Comparison of ENCODE assay signal across 1 cellular context in the genomic region with DNA sequence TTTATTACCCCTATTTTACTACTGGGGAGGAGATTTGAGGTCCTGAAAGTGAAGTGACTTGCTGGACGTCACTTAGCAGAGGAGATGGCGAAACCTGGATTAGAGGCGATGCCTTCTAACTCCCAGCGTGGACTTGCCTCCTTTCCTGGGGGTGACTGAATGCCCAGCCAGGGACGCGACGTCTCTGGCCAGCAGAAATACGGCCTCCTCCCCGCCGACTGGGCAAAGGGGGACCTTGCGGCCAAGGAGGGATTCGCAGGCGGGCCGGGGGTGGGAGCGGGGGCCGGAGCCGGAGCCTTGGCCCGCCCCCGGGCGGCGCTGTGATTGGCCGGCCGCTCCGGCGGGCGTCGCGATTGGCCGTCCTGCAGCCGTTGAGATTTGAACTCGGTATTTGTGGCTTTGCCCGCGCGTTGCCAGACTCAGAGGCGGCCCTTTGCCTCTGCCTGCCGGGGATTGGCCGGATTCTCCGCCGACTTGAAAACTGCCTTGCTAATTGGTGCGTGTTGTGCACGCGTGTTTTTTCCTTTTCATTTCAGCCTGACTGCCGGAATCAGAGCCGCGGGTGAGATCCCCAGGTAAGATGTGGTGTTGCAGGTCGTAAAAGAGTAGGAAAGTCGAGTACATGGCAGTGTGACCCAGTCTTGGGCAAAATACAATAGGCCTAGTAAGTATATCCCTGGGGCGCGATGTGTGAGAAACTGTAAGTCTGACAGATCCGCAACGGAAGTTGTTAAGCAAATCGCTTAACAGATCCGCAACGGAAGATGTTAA.
TF ChIP-seq lines count a peak whose summit lies in the region.

Gene NCAPD2 (plus strand): TSS at position 523 of the 771 bp plus-strand sequence. CDS start 997 bp downstream, outside the sequence.

TF ChIP-seq in HepG2, 621 proteins besides CTCF, POLR2A, EP300 and RAD21 (continued from another document):
- TF ChIP-seq, protein P1, sequence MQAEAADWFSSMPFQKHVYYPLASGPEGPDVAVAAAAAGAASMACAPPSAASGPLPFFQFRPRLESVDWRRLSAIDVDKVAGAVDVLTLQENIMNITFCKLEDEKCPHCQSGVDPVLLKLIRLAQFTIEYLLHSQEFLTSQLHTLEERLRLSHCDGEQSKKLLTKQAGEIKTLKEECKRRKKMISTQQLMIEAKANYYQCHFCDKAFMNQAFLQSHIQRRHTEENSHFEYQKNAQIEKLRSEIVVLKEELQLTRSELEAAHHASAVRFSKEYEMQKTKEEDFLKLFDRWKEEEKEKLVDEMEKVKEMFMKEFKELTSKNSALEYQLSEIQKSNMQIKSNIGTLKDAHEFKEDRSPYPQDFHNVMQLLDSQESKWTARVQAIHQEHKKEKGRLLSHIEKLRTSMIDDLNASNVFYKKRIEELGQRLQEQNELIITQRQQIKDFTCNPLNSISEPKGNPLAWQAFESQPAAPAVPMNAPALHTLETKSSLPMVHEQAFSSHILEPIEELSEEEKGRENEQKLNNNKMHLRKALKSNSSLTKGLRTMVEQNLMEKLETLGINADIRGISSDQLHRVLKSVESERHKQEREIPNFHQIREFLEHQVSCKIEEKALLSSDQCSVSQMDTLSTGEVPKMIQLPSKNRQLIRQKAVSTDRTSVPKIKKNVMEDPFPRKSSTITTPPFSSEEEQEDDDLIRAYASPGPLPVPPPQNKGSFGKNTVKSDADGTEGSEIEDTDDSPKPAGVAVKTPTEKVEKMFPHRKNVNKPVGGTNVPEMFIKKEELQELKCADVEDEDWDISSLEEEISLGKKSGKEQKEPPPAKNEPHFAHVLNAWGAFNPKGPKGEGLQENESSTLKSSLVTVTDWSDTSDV (CRISPR knock-in tag; IDR thresholded peaks at IDR 0.05) = no peak
- TF ChIP-seq MAFK (conservative IDR thresholded peaks at IDR 0.05 in 1 of 2, IDR thresholded peaks at IDR 0.05 in 1 of 2; ENCODE audit: low read length in 2 of 2) = no peak
- TF ChIP-seq ZKSCAN1 (IDR thresholded peaks at IDR 0.05; ENCODE audit: low read length) = no peak
- no peak for TF ChIP-seq ZNF556 (CRISPR knock-in tag; IDR thresholded peaks at IDR 0.05; ENCODE audit: borderline replicate concordance)
- TF ChIP-seq REXO4 (CRISPR knock-in tag; IDR thresholded peaks at IDR 0.05; ENCODE audit: borderline replicate concordance) = no peak
- TF ChIP-seq ZNF446 (CRISPR knock-in tag; IDR thresholded peaks at IDR 0.05) = no peak
- TF ChIP-seq CBX1 (IDR thresholded peaks at IDR 0.05; ENCODE audit: low read depth) = no peak
- no peak for TF ChIP-seq ZNF792 (CRISPR knock-in tag; IDR thresholded peaks at IDR 0.05)
- TF ChIP-seq NFATC3 (CRISPR knock-in tag; IDR thresholded peaks at IDR 0.05) = 0 out of 2 replicates have a peak, but pooled peaks have one; percentile 9
- TF ChIP-seq ZNF121 (CRISPR knock-in tag; IDR thresholded peaks at IDR 0.05) = no peak
- TF ChIP-seq, protein P2, sequence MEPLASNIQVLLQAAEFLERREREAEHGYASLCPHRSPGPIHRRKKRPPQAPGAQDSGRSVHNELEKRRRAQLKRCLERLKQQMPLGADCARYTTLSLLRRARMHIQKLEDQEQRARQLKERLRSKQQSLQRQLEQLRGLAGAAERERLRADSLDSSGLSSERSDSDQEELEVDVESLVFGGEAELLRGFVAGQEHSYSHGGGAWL (CRISPR knock-in tag; IDR thresholded peaks at IDR 0.05) = no peak
- TF ChIP-seq SRSF9 (IDR thresholded peaks at IDR 0.05; ENCODE audit: borderline replicate concordance, insufficient read depth, low read depth, low read length, poor library complexity, severe bottlenecking) = no peak
- TF ChIP-seq KDM3A (CRISPR knock-in tag; IDR thresholded peaks at IDR 0.05; ENCODE audit: low read depth) = peak; percentile 8; the same call in 1 of the 2 replicates
- no peak; the same call in 1 of the 2 replicates for TF ChIP-seq ARNT2 (CRISPR knock-in tag; IDR thresholded peaks at IDR 0.05; ENCODE audit: low read depth)
- TF ChIP-seq RNF2 (conservative IDR thresholded peaks at IDR 0.05; ENCODE audit: low read depth) = no peak
- 0 out of 2 replicates have a peak, but pooled peaks have one; percentile 30 for TF ChIP-seq ARHGAP35 (CRISPR knock-in tag; IDR thresholded peaks at IDR 0.05; ENCODE audit: borderline replicate concordance)
- peak; percentile 86 for TF ChIP-seq NFYB (CRISPR knock-in tag; IDR thresholded peaks at IDR 0.05)
- 0 out of 2 replicates have a peak, but pooled peaks have one; percentile 17 for TF ChIP-seq YEATS2 (CRISPR knock-in tag; IDR thresholded peaks at IDR 0.05; ENCODE audit: borderline replicate concordance)
- no peak for TF ChIP-seq RFX3 (CRISPR knock-in tag; IDR thresholded peaks at IDR 0.05)
- TF ChIP-seq SALL2 (CRISPR knock-in tag; IDR thresholded peaks at IDR 0.05) = no peak
- TF ChIP-seq PHF8 (CRISPR knock-in tag; IDR thresholded peaks at IDR 0.05) = peak; percentile 12; the same call in 1 of the 2 replicates
- TF ChIP-seq TOE1 (CRISPR knock-in tag; IDR thresholded peaks at IDR 0.05) = no peak
- 0 out of 2 replicates have a peak, but pooled peaks have one; percentile 14 for TF ChIP-seq MED13 (CRISPR knock-in tag; IDR thresholded peaks at IDR 0.05)
- no peak for TF ChIP-seq ZBTB38 (CRISPR knock-in tag; IDR thresholded peaks at IDR 0.05)
- TF ChIP-seq KDM1A (CRISPR knock-in tag; IDR thresholded peaks at IDR 0.05) = no peak
- no peak for TF ChIP-seq ZSCAN30 (CRISPR knock-in tag; IDR thresholded peaks at IDR 0.05)
- TF ChIP-seq ARNTL (CRISPR knock-in tag; IDR thresholded peaks at IDR 0.05) = no peak
- no peak for TF ChIP-seq PITX1 (CRISPR knock-in tag; IDR thresholded peaks at IDR 0.05)
- TF ChIP-seq MNT (IDR thresholded peaks at IDR 0.05) = peak; percentile 28
- no peak for TF ChIP-seq NCOA1 (CRISPR knock-in tag; IDR thresholded peaks at IDR 0.05)
- 0 out of 2 replicates have a peak, but pooled peaks have one; percentile 19 for TF ChIP-seq HNF1B (CRISPR knock-in tag; IDR thresholded peaks at IDR 0.05)
- no peak for TF ChIP-seq CERS6 (CRISPR knock-in tag; IDR thresholded peaks at IDR 0.05)
- no peak for TF ChIP-seq STAT5B (CRISPR knock-in tag; IDR thresholded peaks at IDR 0.05)
- TF ChIP-seq RFX5 (IDR thresholded peaks at IDR 0.05; ENCODE audit: low read depth, low read length) = peak; percentile 65; the same call in 1 of the 2 replicates
- TF ChIP-seq DRAP1 (CRISPR knock-in tag; IDR thresholded peaks at IDR 0.05) = peak; percentile 80
- TF ChIP-seq ZNF124 (CRISPR knock-in tag; IDR thresholded peaks at IDR 0.05) = 0 out of 2 replicates have a peak, but pooled peaks have one; percentile 40
- TF ChIP-seq HOXA9 (CRISPR knock-in tag; IDR thresholded peaks at IDR 0.05; ENCODE audit: borderline replicate concordance) = no peak; the same call in 1 of the 2 replicates
- TF ChIP-seq PCBP2 (optimal IDR thresholded peaks at IDR 0.05; ENCODE audit: low read depth, low read length, poor library complexity, severe bottlenecking) = no peak
- no peak; the same call in 1 of the 2 replicates for TF ChIP-seq PHF20 (CRISPR knock-in tag; IDR thresholded peaks at IDR 0.05)
- no peak for TF ChIP-seq RCOR2 (CRISPR knock-in tag; IDR thresholded peaks at IDR 0.05)
- TF ChIP-seq FUBP1 (CRISPR knock-in tag; IDR thresholded peaks at IDR 0.05; ENCODE audit: borderline replicate concordance) = no peak
- no peak for TF ChIP-seq PHB2 (IDR thresholded peaks at IDR 0.05; ENCODE audit: partially characterized antibody)
- no peak for TF ChIP-seq SMYD3 (CRISPR knock-in tag; IDR thresholded peaks at IDR 0.05)
- TF ChIP-seq ZNF788 (CRISPR knock-in tag; IDR thresholded peaks at IDR 0.05; ENCODE audit: borderline replicate concordance) = no peak
- no peak for TF ChIP-seq NBN (conservative IDR thresholded peaks at IDR 0.05)
- peak; percentile 56; the same call in 1 of the 2 replicates for TF ChIP-seq GZF1 (CRISPR knock-in tag; IDR thresholded peaks at IDR 0.05)
- TF ChIP-seq, protein P3, sequence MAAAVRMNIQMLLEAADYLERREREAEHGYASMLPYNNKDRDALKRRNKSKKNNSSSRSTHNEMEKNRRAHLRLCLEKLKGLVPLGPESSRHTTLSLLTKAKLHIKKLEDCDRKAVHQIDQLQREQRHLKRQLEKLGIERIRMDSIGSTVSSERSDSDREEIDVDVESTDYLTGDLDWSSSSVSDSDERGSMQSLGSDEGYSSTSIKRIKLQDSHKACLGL (CRISPR knock-in tag; IDR thresholded peaks at IDR 0.05) = no peak; the same call in 1 of the 2 replicates
- TF ChIP-seq MLX (CRISPR knock-in tag; IDR thresholded peaks at IDR 0.05) = no peak
- no peak for TF ChIP-seq ZNF383 (CRISPR knock-in tag; IDR thresholded peaks at IDR 0.05; ENCODE audit: borderline replicate concordance)
- no peak for TF ChIP-seq ATF4 (CRISPR knock-in tag; IDR thresholded peaks at IDR 0.05)
- TF ChIP-seq BCL3 (CRISPR knock-in tag; IDR thresholded peaks at IDR 0.05) = peak; percentile 57; the same call in 1 of the 2 replicates
- no peak for TF ChIP-seq FOXP1 (IDR thresholded peaks at IDR 0.05)
- no peak for TF ChIP-seq FOXP1 (CRISPR knock-in tag; IDR thresholded peaks at IDR 0.05)
- TF ChIP-seq ZNF841 (CRISPR knock-in tag; IDR thresholded peaks at IDR 0.05; ENCODE audit: borderline replicate concordance) = no peak
